23 cellular contexts compared by ENCODE assay signal in the genomic region with DNA sequence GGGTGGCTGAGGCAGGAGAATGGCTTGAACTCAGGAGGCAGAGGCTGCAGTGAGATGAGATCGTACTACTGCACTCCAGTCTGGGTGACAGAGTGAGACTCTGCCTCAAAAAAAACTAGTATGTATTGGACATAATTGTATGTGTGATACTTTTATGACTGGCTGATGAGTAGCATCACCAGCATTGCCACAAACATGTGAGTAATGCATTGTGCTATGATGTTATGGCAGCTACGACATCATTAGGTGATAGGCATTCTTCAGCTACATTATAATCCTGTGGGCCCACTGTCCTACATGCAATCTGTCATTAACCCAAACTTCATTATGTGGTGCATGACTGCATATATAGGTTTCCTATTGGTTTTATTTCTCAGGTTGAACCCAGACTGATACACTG.
"Had no signal": no experiment of that assay in that cellular context is flagged by ENCODE, and none has a peak within 500 bp of the region (broad histone marks: within the 10 kb centered on the region; RNA-seq: fewer than 3 reads in every experiment).

No MANE protein-coding gene starts in this region.

- H3K9me3 ChIP-seq: adrenal gland had no signal

- ATAC-seq: activated CD8-positive, alpha-beta T cell treated with anti-CD3 and anti-CD28 coated beads, Interleukin-2, amount 10 ng/mL, durations not matched to agents 7 days and 5 days; T-helper 17 cell; WTC11 had no signal

- H3K4me1 ChIP-seq: adrenal gland had no signal

- H3K27me3 ChIP-seq: adrenal gland had no signal

- H3K27ac ChIP-seq: adrenal gland had no signal

- H3K4me3 ChIP-seq: adrenal gland had no signal

- FAIRE-seq: bronchial epithelial cell had no signal

- H3K36me3 ChIP-seq: adrenal gland had no signal

- DNase-seq: activated CD4-positive, alpha-beta T cell treated with anti-CD3 and anti-CD28 coated beads for 48 hours; activated CD4-positive, alpha-beta T cell treated with anti-CD3 and anti-CD28 coated beads, Interleukin-2, amount 50 U/mL, for 4 hours; activated CD4-positive, CD25-positive, alpha-beta regulatory T cell treated with anti-CD3 and anti-CD28 coated beads, Interleukin-2, amount 50 U/mL, for 72 hours; activated CD8-positive, alpha-beta memory T cell treated with anti-CD3 and anti-CD28 coated beads, Interleukin-2, amount 50 U/mL, for 48 hours; activated CD8-positive, alpha-beta T cell treated with anti-CD3 and anti-CD28 coated beads, Interleukin-2, amount 10 ng/mL, durations not matched to agents 7 days and 5 days; activated naive CD4-positive, alpha-beta T cell treated with anti-CD3 and anti-CD28 coated beads, Interleukin-2, amount 50 U/mL, for 16 hours; activated naive CD8-positive, alpha-beta T cell treated with anti-CD3 and anti-CD28 coated beads, Interleukin-2, amount 10 ng/mL, durations not matched to agents 7 days and 5 days; activated T-cell treated with anti-CD3 and anti-CD28 coated beads, Interleukin-2, amount 50 U/mL, for 1 hour; adrenal gland; anterior cingulate cortex; central memory CD4-positive, alpha-beta T cell; Karpas-422; MV-4-11; NCI-H1092 treated with DMSO at 0.1 percent for 48 hours; NCI-H1417 treated with DMSO at 0.1 percent for 48 hours; NCI-H187; NCI-H2081; NCI-H524; SIG-M5; T-helper 17 cell; T-helper 9 cell had no signal
